ENCODE assay signal across 1 cellular context in the genomic region with DNA sequence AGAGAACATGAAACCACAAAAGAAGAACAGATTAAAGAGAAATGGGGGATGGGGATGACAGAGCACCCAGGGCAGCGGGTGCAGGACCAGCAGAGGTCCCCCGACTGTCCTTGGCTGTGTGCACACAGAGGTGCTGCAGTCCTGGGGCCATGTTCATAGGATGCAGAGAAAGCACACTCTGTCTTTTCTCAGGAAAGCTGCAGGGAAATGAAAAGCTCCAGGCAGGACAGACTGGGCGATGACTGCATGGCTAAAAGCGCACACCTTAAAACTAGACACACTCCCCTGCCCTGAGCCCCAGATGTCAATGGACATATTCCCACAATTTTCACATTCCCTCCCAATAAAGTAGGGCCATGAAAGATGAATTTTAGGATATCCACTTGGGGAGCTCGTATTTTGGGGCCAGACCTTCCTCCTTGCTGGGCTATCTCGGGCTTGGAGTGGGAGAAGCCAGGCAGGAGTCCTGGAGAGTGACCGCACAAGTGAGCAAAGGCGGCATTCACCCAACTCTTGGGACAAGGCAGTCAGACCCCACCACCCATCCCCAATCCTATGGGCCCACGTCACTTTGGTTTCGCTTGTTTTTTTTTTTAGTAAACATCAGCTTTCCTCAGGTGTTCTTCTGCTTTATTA.
TF ChIP-seq lines count a peak whose summit lies in the region.

No MANE protein-coding gene starts in this region.

TF ChIP-seq in K562, 482 proteins besides CTCF, POLR2A, EP300 and RAD21:
- TF ChIP-seq GATAD2B (IDR thresholded peaks at IDR 0.05; ENCODE audit: borderline replicate concordance) (no peak), EZH2 (IDR thresholded peaks at IDR 0.05; ENCODE audit: borderline replicate concordance, low read depth, low read length) (0 out of 2 replicates have a peak, but pooled peaks have one; percentile 14), KLF1 (tag; IDR thresholded peaks at IDR 0.05) (0 out of 2 replicates have a peak, but pooled peaks have one; percentile 7), GTF3C2 (IDR thresholded peaks at IDR 0.05; ENCODE audit: borderline replicate concordance, extremely low read depth, insufficient read length) (no peak)
- TF ChIP-seq, protein P1, sequence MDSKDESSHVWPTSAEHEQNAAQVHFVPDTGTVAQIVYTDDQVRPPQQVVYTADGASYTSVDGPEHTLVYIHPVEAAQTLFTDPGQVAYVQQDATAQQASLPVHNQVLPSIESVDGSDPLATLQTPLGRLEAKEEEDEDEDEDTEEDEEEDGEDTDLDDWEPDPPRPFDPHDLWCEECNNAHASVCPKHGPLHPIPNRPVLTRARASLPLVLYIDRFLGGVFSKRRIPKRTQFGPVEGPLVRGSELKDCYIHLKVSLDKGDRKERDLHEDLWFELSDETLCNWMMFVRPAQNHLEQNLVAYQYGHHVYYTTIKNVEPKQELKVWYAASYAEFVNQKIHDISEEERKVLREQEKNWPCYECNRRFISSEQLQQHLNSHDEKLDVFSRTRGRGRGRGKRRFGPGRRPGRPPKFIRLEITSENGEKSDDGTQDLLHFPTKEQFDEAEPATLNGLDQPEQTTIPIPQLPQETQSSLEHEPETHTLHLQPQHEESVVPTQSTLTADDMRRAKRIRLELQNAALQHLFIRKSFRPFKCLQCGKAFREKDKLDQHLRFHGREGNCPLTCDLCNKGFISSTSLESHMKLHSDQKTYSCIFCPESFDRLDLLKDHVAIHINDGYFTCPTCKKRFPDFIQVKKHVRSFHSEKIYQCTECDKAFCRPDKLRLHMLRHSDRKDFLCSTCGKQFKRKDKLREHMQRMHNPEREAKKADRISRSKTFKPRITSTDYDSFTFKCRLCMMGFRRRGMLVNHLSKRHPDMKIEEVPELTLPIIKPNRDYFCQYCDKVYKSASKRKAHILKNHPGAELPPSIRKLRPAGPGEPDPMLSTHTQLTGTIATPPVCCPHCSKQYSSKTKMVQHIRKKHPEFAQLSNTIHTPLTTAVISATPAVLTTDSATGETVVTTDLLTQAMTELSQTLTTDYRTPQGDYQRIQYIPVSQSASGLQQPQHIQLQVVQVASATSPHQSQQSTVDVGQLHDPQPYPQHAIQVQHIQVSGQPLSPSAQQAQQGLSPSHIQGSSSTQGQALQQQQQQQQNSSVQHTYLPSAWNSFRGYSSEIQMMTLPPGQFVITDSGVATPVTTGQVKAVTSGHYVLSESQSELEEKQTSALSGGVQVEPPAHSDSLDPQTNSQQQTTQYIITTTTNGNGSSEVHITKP (IDR thresholded peaks at IDR 0.05; ENCODE audit: partially characterized antibody): no peak
TF ChIP-seq in K562: peak in this region for 2.
